Comparison of ENCODE assay signal across 15 cellular contexts in the genomic region with DNA sequence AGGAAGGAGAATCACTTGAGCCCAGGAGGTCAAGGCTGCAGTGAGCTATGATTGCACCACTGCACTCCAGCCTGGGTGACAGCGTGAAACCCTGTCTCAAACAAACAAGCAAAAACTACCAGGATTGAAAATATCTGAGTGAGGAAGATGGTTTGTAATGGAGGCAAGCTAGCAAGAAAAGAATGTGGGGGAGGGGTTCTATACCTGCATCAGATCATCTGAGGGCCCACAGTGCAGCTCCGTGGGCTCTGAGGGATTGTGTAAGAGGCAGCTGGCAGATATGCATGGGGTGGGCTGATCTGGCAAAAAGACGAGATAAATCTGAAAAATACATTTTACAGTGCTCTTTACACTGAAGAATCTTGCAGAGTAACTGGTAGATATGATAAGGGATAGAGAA. TPM values are rescaled to one million over a fixed set of nuclear protein-coding genes. Genes with fewer than 3 reads are reported as not detected.
A peak's percentile ranks its signal among the peaks of the same experiment; 100 is the strongest.
DNase-seq lines count a peak whose midpoint lies in the region; ATAC-seq and TF ChIP-seq lines count a peak whose summit lies in the region.
"Had no signal": no experiment of that assay in that cellular context is flagged by ENCODE, and none has a peak within 500 bp of the region (broad histone marks: within the 10 kb centered on the region; RNA-seq: fewer than 3 reads in every experiment).

No MANE protein-coding gene starts in this region.

- no peaks in the 10 kb centered on the region for H3K27me3 ChIP-seq in right atrium auricular region

- H3K9me3 ChIP-seq in KOPT-K1 (ENCODE audit: insufficient read depth, low read length, poor library complexity, severe bottlenecking) (peaks cover 4% of the 10 kb centered on the region), right atrium auricular region (peaks cover 0 to 5% of the 10 kb centered on the region in 2 donors)

- DNase-seq in activated CD4-positive, alpha-beta T cell treated with anti-CD3 and anti-CD28 coated beads, Interleukin-2, amount 10 ng/mL, durations not matched to agents 24 days and 14 days = no peak
- no peak for DNase-seq in activated CD4-positive, alpha-beta T cell treated with anti-CD3 and anti-CD28 coated beads for 1 hour
- DNase-seq in natural killer cell (no peak), SIG-M5 treated with dmso at 0.1 percent for 504 hours (lab: John Stamatoyannopoulos, UW; ENCODE audit: unreplicated experiment) (no peak), right atrium auricular region (ENCODE audit: low spot score) (no peak)
- DNase-seq: activated CD4-positive, alpha-beta T cell treated with anti-CD3 and anti-CD28 coated beads, Interleukin-2, amount 50 U/mL, for 1 hour; central memory CD4-positive, alpha-beta T cell; foreskin fibroblast had no signal

- H3K4me3 Mint-ChIP-seq in activated CD4-positive, alpha-beta T cell treated with anti-CD3 and anti-CD28 coated beads, Interleukin-2, amount 10 ng/mL, durations not matched to agents 24 days and 14 days = peak overlapping the region; percentile 66
- peak overlapping the region; percentile 87 for H3K4me3 Mint-ChIP-seq in activated T-helper 17 cell treated with anti-CD3 and anti-CD28 coated beads, Interleukin-2, amount 50 U/mL, for 72 hours
- H3K4me3 Mint-ChIP-seq in natural killer cell = peak overlapping the region; percentile 79

- H3K9me3 Mint-ChIP-seq in activated CD4-positive, alpha-beta T cell treated with anti-CD3 and anti-CD28 coated beads, Interleukin-2, amount 10 ng/mL, durations not matched to agents 24 days and 14 days = peaks cover 9% of the 10 kb centered on the region
- peaks cover 4% of the 10 kb centered on the region for H3K9me3 Mint-ChIP-seq in activated T-helper 17 cell treated with anti-CD3 and anti-CD28 coated beads, Interleukin-2, amount 50 U/mL, for 72 hours
- H3K9me3 Mint-ChIP-seq in natural killer cell = no peaks in the 10 kb centered on the region

- H3K27ac Mint-ChIP-seq in activated CD4-positive, alpha-beta T cell treated with anti-CD3 and anti-CD28 coated beads, Interleukin-2, amount 10 ng/mL, durations not matched to agents 24 days and 14 days = peak overlapping the region; percentile 98
- peak overlapping the region; percentile 63 for H3K27ac Mint-ChIP-seq in activated T-helper 17 cell treated with anti-CD3 and anti-CD28 coated beads, Interleukin-2, amount 50 U/mL, for 72 hours
- H3K27ac Mint-ChIP-seq in natural killer cell = peak overlapping the region; percentile 88 to 91

- H3K4me1 Mint-ChIP-seq in activated CD4-positive, alpha-beta T cell treated with anti-CD3 and anti-CD28 coated beads, Interleukin-2, amount 10 ng/mL, durations not matched to agents 24 days and 14 days = peaks cover 78% of the 10 kb centered on the region
- peaks cover 58% of the 10 kb centered on the region for H3K4me1 Mint-ChIP-seq in activated T-helper 17 cell treated with anti-CD3 and anti-CD28 coated beads, Interleukin-2, amount 50 U/mL, for 72 hours
- H3K4me1 Mint-ChIP-seq in natural killer cell = peaks cover 69 to 70% of the 10 kb centered on the region in 2 donors

- H3K27ac ChIP-seq in KOPT-K1 (ENCODE audit: low read depth, low read length, poor library complexity, severe bottlenecking) (peak overlapping the region; percentile 95), right atrium auricular region (no peak overlapping the region)
- H3K27ac ChIP-seq: RWPE1 had no signal

- H3K36me3 Mint-ChIP-seq in activated CD4-positive, alpha-beta T cell treated with anti-CD3 and anti-CD28 coated beads, Interleukin-2, amount 10 ng/mL, durations not matched to agents 24 days and 14 days (ENCODE audit: low read depth) = peaks cover 5% of the 10 kb centered on the region
- H3K36me3 Mint-ChIP-seq in activated T-helper 17 cell treated with anti-CD3 and anti-CD28 coated beads, Interleukin-2, amount 50 U/mL, for 72 hours (ENCODE audit: low read depth) = no peaks in the 10 kb centered on the region
- no peaks in the 10 kb centered on the region for H3K36me3 Mint-ChIP-seq in natural killer cell

- TF ChIP-seq CTCF in natural killer cell (IDR thresholded peaks at IDR 0.05) (no peak), right atrium auricular region (IDR thresholded peaks at IDR 0.05) (no peak)

- no peak overlapping the region for H3K4me3 ChIP-seq in right atrium auricular region

- intact Hi-C loops in activated CD4-positive, alpha-beta T cell treated with anti-CD3 and anti-CD28 coated beads, Interleukin-2, amount 10 ng/mL, durations not matched to agents 24 days and 14 days (cut with micrococcal nuclease) = loop anchor here (10.0 kb wide), 1 partner anchor 841 kb away; no protein-coding TSS in a partner anchor
- intact Hi-C loops in natural killer cell (cut with micrococcal nuclease) = loop anchor here (10.0 kb wide), 1 partner anchor 61 kb away; no protein-coding TSS in a partner anchor

- H3K36me3 ChIP-seq in KOPT-K1 (ENCODE audit: insufficient read depth, low read length) (no peaks in the 10 kb centered on the region), right atrium auricular region (no peaks in the 10 kb centered on the region)

- peaks cover 0 to 3% of the 10 kb centered on the region in 2 donors for H3K4me1 ChIP-seq in right atrium auricular region

- H3K27me3 Mint-ChIP-seq in activated CD4-positive, alpha-beta T cell treated with anti-CD3 and anti-CD28 coated beads, Interleukin-2, amount 10 ng/mL, durations not matched to agents 24 days and 14 days = no peaks in the 10 kb centered on the region
- no peaks in the 10 kb centered on the region for H3K27me3 Mint-ChIP-seq in activated T-helper 17 cell treated with anti-CD3 and anti-CD28 coated beads, Interleukin-2, amount 50 U/mL, for 72 hours
- peaks cover 0 to 3% of the 10 kb centered on the region in 2 donors for H3K27me3 Mint-ChIP-seq in natural killer cell (ENCODE audit: low read depth in 2 of 2)

- no peak for ATAC-seq in activated T-helper 17 cell treated with anti-CD3 and anti-CD28 coated beads, Interleukin-2, amount 50 U/mL, for 72 hours (replicated peaks)
- no peak for ATAC-seq in natural killer cell
- no peak for ATAC-seq in GM19395 (IDR thresholded peaks at IDR 0.05; ENCODE audit: unreplicated experiment)

RNA-seq across cellular contexts. Expression of a gene that starts 28.9 kb away (rescaled TPM):
- total RNA-seq in activated CD4-positive, alpha-beta T cell treated with anti-CD3 and anti-CD28 coated beads, Interleukin-2, amount 10 ng/mL, durations not matched to agents 24 days and 14 days = not detected in 2 replicates
- total RNA-seq in activated T-helper 17 cell treated with anti-CD3 and anti-CD28 coated beads, Interleukin-2, amount 50 U/mL, for 72 hours = not detected
- total RNA-seq in natural killer cell (not detected), right atrium auricular region (not detected)
- total RNA-seq: liver, myocyte, temporal lobe had no signal
